Comparison of ENCODE assay signal across 2 cellular contexts in the genomic region with DNA sequence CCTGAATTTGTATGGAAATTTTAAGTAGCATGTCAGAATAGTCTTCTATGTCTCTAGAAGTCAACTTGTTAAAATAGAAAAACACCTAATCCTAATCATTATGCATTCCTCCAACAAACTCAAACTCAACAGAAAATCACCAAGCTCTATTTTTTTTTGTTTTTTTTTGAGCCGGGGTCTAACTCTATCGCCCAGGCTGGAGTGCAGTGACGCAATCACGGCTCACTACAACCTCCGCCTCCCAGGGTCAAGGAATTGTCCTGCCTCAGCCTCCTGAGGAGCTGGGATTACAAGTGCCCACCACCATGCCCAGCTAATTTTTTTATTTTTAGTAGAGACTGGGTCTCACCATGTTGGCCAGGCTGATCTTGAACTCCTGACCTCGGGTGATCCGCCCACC.
TF ChIP-seq lines count a peak whose summit lies in the region.

No MANE protein-coding gene starts in this region.

TF ChIP-seq in K562, 482 proteins besides CTCF, POLR2A, EP300 and RAD21:
- TF ChIP-seq TCF7L2 (IDR thresholded peaks at IDR 0.05; ENCODE audit: low read depth, low read length) (no peak), ZNF384 (IDR thresholded peaks at IDR 0.05; ENCODE audit: low read depth, low read length) (no peak), ZNF197 (CRISPR knock-in tag; IDR thresholded peaks at IDR 0.05; ENCODE audit: low read depth) (no peak), KAT7 (CRISPR knock-in tag; IDR thresholded peaks at IDR 0.05; ENCODE audit: borderline replicate concordance) (no peak), MGA (IDR thresholded peaks at IDR 0.05) (no peak), CEBPB (tag; IDR thresholded peaks at IDR 0.05) (peak; percentile 47; the same call in 1 of the 2 replicates), ZFP1 (CRISPR knock-in tag; IDR thresholded peaks at IDR 0.05) (no peak)
- TF ChIP-seq, protein P1, sequence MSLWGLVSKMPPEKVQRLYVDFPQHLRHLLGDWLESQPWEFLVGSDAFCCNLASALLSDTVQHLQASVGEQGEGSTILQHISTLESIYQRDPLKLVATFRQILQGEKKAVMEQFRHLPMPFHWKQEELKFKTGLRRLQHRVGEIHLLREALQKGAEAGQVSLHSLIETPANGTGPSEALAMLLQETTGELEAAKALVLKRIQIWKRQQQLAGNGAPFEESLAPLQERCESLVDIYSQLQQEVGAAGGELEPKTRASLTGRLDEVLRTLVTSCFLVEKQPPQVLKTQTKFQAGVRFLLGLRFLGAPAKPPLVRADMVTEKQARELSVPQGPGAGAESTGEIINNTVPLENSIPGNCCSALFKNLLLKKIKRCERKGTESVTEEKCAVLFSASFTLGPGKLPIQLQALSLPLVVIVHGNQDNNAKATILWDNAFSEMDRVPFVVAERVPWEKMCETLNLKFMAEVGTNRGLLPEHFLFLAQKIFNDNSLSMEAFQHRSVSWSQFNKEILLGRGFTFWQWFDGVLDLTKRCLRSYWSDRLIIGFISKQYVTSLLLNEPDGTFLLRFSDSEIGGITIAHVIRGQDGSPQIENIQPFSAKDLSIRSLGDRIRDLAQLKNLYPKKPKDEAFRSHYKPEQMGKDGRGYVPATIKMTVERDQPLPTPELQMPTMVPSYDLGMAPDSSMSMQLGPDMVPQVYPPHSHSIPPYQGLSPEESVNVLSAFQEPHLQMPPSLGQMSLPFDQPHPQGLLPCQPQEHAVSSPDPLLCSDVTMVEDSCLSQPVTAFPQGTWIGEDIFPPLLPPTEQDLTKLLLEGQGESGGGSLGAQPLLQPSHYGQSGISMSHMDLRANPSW (CRISPR knock-in tag; IDR thresholded peaks at IDR 0.05): no peak

TF ChIP-seq in H1, 55 proteins besides CTCF, POLR2A, EP300 and RAD21:
- TF ChIP-seq CEBPB (IDR thresholded peaks at IDR 0.05; ENCODE audit: low read depth, low read length) (peak; percentile 51; the same call in 1 of the 2 replicates), RXRA (IDR thresholded peaks at IDR 0.05; ENCODE audit: insufficient read depth, low read depth, low read length) (no peak), CHD2 (IDR thresholded peaks at IDR 0.05; ENCODE audit: low read length) (no peak), POU5F1 (IDR thresholded peaks at IDR 0.05; ENCODE audit: low read depth, low read length) (no peak)
TF ChIP-seq in H1: peak in this region for 1.
